Comparison of ENCODE assay signal across 13 cellular contexts in genomic region chr9:31153250-31153840, GRCh38.
DNase-seq lines count a peak whose midpoint lies in the region; ATAC-seq and TF ChIP-seq lines count a peak whose summit lies in the region.
"Had no signal": no experiment of that assay in that cellular context is flagged by ENCODE, and none has a peak within 500 bp of the region (broad histone marks: within the 10 kb centered on the region; RNA-seq: fewer than 3 reads in every experiment).

No MANE protein-coding gene starts in this region.

- no peaks in the 10 kb centered on the region for H3K9me2 ChIP-seq in SK-N-SH

- no peak overlapping the region for H3K9ac ChIP-seq in SK-N-SH

- no peak overlapping the region for H3K4me3 Mint-ChIP-seq in activated CD8-positive, alpha-beta T cell treated with anti-CD3 and anti-CD28 coated beads for 36 hours
- H3K4me3 Mint-ChIP-seq in activated CD8-positive, alpha-beta T cell treated with anti-CD3 and anti-CD28 coated beads, Interleukin-2, amount 10 ng/mL, durations not matched to agents 7 days and 5 days, result no peak overlapping the region
- no peak overlapping the region for H3K4me3 Mint-ChIP-seq in stimulated activated naive CD8-positive, alpha-beta T cell treated with anti-CD3 and anti-CD28 coated beads, Interleukin-15, amount 100 ng/mL, for 72 hours
- H3K4me3 Mint-ChIP-seq: endodermal cell had no signal

- TF ChIP-seq RAD21 in SK-N-SH (IDR thresholded peaks at IDR 0.05; ENCODE audit: low read length), result no peak

- no peaks in the 10 kb centered on the region for H3K27me3 Mint-ChIP-seq in activated CD8-positive, alpha-beta T cell treated with anti-CD3 and anti-CD28 coated beads for 36 hours
- H3K27me3 Mint-ChIP-seq in activated CD8-positive, alpha-beta T cell treated with anti-CD3 and anti-CD28 coated beads, Interleukin-2, amount 10 ng/mL, durations not matched to agents 7 days and 5 days (ENCODE audit: low read depth), result no peaks in the 10 kb centered on the region
- H3K27me3 Mint-ChIP-seq in stimulated activated naive CD8-positive, alpha-beta T cell treated with anti-CD3 and anti-CD28 coated beads, Interleukin-15, amount 100 ng/mL, for 72 hours, result no peaks in the 10 kb centered on the region

- CTCF ChIA-PET in activated CD8-positive, alpha-beta T cell treated with anti-CD3 and anti-CD28 coated beads for 36 hours (lab: Charles Lee), result no interaction called here
- CTCF ChIA-PET in activated CD8-positive, alpha-beta T cell treated with anti-CD3 and anti-CD28 coated beads, Interleukin-2, amount 10 ng/mL, durations not matched to agents 7 days and 5 days (lab: Charles Lee), result no interaction called here
- CTCF ChIA-PET in SK-N-SH (lab: Yijun Ruan, JAX), result interaction anchor here (1.5 kb wide), 1 partner anchor 13 kb away, joined by 3 read pairs; no protein-coding TSS in a partner anchor

- H3K27ac ChIP-seq in SK-N-SH (ENCODE audit: low read depth in 2 of 2, low read length in 1 of 2), result no peak overlapping the region
- H3K27ac ChIP-seq: A549 had no signal

- H3K36me3 Mint-ChIP-seq in activated CD8-positive, alpha-beta T cell treated with anti-CD3 and anti-CD28 coated beads for 36 hours (ENCODE audit: low read depth), result no peaks in the 10 kb centered on the region
- no peaks in the 10 kb centered on the region for H3K36me3 Mint-ChIP-seq in activated CD8-positive, alpha-beta T cell treated with anti-CD3 and anti-CD28 coated beads, Interleukin-2, amount 10 ng/mL, durations not matched to agents 7 days and 5 days (ENCODE audit: low read depth)

- no peaks in the 10 kb centered on the region for H3K27me3 ChIP-seq in SK-N-SH (ENCODE audit: insufficient read depth)
- H3K27me3 ChIP-seq: MG63 had no signal

- no peak overlapping the region for H3K4me3 ChIP-seq in SK-N-SH (ENCODE audit: low read depth in 2 of 2, low read length in 1 of 2)
- H3K4me3 ChIP-seq: A549, MG63, mucosa of descending colon had no signal

- TF ChIP-seq CTCF in activated CD8-positive, alpha-beta T cell treated with anti-CD3 and anti-CD28 coated beads for 36 hours (IDR thresholded peaks at IDR 0.05), result no peak
- no peak for TF ChIP-seq CTCF in SK-N-SH (IDR thresholded peaks at IDR 0.05)

- H3K4me1 ChIP-seq in SK-N-SH (ENCODE audit: control insufficient read depth in 1 of 2, insufficient read depth in 2 of 2, low read depth in 1 of 2, low read length in 1 of 2), result no peaks in the 10 kb centered on the region; a peak in 1 of 4 replicates
- H3K4me1 ChIP-seq: A549 had no signal

- no peak overlapping the region for H3K27ac Mint-ChIP-seq in activated CD8-positive, alpha-beta T cell treated with anti-CD3 and anti-CD28 coated beads for 36 hours
- no peak overlapping the region for H3K27ac Mint-ChIP-seq in activated CD8-positive, alpha-beta T cell treated with anti-CD3 and anti-CD28 coated beads, Interleukin-2, amount 10 ng/mL, durations not matched to agents 7 days and 5 days
- H3K27ac Mint-ChIP-seq in stimulated activated naive CD8-positive, alpha-beta T cell treated with anti-CD3 and anti-CD28 coated beads, Interleukin-15, amount 100 ng/mL, for 72 hours, result no peak overlapping the region
- H3K27ac Mint-ChIP-seq: endodermal cell had no signal

- H2AFZ ChIP-seq in SK-N-SH (ENCODE audit: low read depth), result no peak overlapping the region

- POLR2A ChIA-PET in activated CD8-positive, alpha-beta T cell treated with anti-CD3 and anti-CD28 coated beads for 36 hours (lab: Charles Lee), result no interaction called here
- POLR2A ChIA-PET in activated CD8-positive, alpha-beta T cell treated with anti-CD3 and anti-CD28 coated beads, Interleukin-2, amount 10 ng/mL, durations not matched to agents 7 days and 5 days (lab: Charles Lee), result no interaction called here
- POLR2A ChIA-PET in SK-N-SH (lab: Yijun Ruan, JAX), result no interaction called here

- no peaks in the 10 kb centered on the region for H3F3A ChIP-seq in SK-N-SH (replicated peaks; ENCODE audit: insufficient read depth)

- no peak overlapping the region for H3K4me2 ChIP-seq in SK-N-SH
- H3K4me2 ChIP-seq: A549 had no signal

- WGBS in SK-N-SH (ENCODE audit: low lambda C conversion rate), result 36% methylated on average over 2 of the region's 2 CpGs

- peak; percentile 37 for ATAC-seq in activated CD8-positive, alpha-beta T cell treated with anti-CD3 and anti-CD28 coated beads for 36 hours
- ATAC-seq in activated CD8-positive, alpha-beta T cell treated with anti-CD3 and anti-CD28 coated beads, Interleukin-2, amount 10 ng/mL, durations not matched to agents 7 days and 5 days, result no peak
- peak; percentile 85 for ATAC-seq in HG03066 (IDR thresholded peaks at IDR 0.05; ENCODE audit: low read depth, unreplicated experiment)
- peak; percentile 86 for ATAC-seq in stimulated activated naive CD8-positive, alpha-beta T cell treated with anti-CD3 and anti-CD28 coated beads, Interleukin-15, amount 100 ng/mL, for 72 hours
- ATAC-seq: A549, mucosa of descending colon had no signal

- no peaks in the 10 kb centered on the region for H4K20me1 ChIP-seq in SK-N-SH (ENCODE audit: insufficient read depth)

- H3K9me3 ChIP-seq in SK-N-SH, result no peaks in the 10 kb centered on the region
- H3K9me3 ChIP-seq: A549, MG63, mucosa of descending colon had no signal

- no peaks in the 10 kb centered on the region for H3K9me3 Mint-ChIP-seq in activated CD8-positive, alpha-beta T cell treated with anti-CD3 and anti-CD28 coated beads for 36 hours
- no peaks in the 10 kb centered on the region for H3K9me3 Mint-ChIP-seq in activated CD8-positive, alpha-beta T cell treated with anti-CD3 and anti-CD28 coated beads, Interleukin-2, amount 10 ng/mL, durations not matched to agents 7 days and 5 days (ENCODE audit: insufficient read depth)
- peaks cover 0 to 14% of the 10 kb centered on the region in 2 donors for H3K9me3 Mint-ChIP-seq in stimulated activated naive CD8-positive, alpha-beta T cell treated with anti-CD3 and anti-CD28 coated beads, Interleukin-15, amount 100 ng/mL, for 72 hours

- no peaks in the 10 kb centered on the region for H3K36me3 ChIP-seq in SK-N-SH (replicated peaks in 1 of 2; ENCODE audit: control insufficient read depth in 1 of 2, insufficient read depth in 2 of 2, low read length in 1 of 2)
- H3K36me3 ChIP-seq: MG63 had no signal

- H3K79me2 ChIP-seq in SK-N-SH (ENCODE audit: insufficient read depth), result no peaks in the 10 kb centered on the region

- no peak for TF ChIP-seq EP300 in SK-N-SH (IDR thresholded peaks at IDR 0.05; ENCODE audit: borderline replicate concordance in 1 of 2, low read depth in 1 of 2, low read length in 1 of 2)

- H3K4me1 Mint-ChIP-seq in activated CD8-positive, alpha-beta T cell treated with anti-CD3 and anti-CD28 coated beads for 36 hours (ENCODE audit: low read depth), result peaks cover 6% of the 10 kb centered on the region
- H3K4me1 Mint-ChIP-seq in activated CD8-positive, alpha-beta T cell treated with anti-CD3 and anti-CD28 coated beads, Interleukin-2, amount 10 ng/mL, durations not matched to agents 7 days and 5 days (ENCODE audit: low read depth), result peaks cover 3% of the 10 kb centered on the region
- H3K4me1 Mint-ChIP-seq in stimulated activated naive CD8-positive, alpha-beta T cell treated with anti-CD3 and anti-CD28 coated beads, Interleukin-15, amount 100 ng/mL, for 72 hours, result peaks cover 9% of the 10 kb centered on the region
- H3K4me1 Mint-ChIP-seq: endodermal cell had no signal

- intact Hi-C loops in activated CD8-positive, alpha-beta T cell treated with anti-CD3 and anti-CD28 coated beads for 36 hours (cut with micrococcal nuclease), result no loop called here

- DNase-seq in activated CD8-positive, alpha-beta T cell treated with anti-CD3 and anti-CD28 coated beads for 36 hours, result no peak
- no peak for DNase-seq in activated CD8-positive, alpha-beta T cell treated with anti-CD3 and anti-CD28 coated beads, Interleukin-2, amount 10 ng/mL, durations not matched to agents 7 days and 5 days
- no peak for DNase-seq in SK-N-SH
- DNase-seq in stimulated activated naive CD8-positive, alpha-beta T cell treated with anti-CD3 and anti-CD28 coated beads, Interleukin-15, amount 100 ng/mL, for 72 hours, result no peak
- no peak for DNase-seq in NCI-H2107 (lab: John Stamatoyannopoulos, UW)
- DNase-seq in activated effector memory CD4-positive, alpha-beta T cell treated with anti-CD3 and anti-CD28 coated beads, Interleukin-2, amount 50 U/mL, for 16 hours, result no peak
- DNase-seq in NCI-H524 treated with DMSO at 0.1 percent for 48 hours (lab: John Stamatoyannopoulos, UW), result no peak
- DNase-seq: endodermal cell, MG63, mucosa of descending colon, NCI-H526 had no signal

TF ChIP-seq in SK-N-SH, 30 proteins besides CTCF, POLR2A, EP300 and RAD21:
- 0 out of 2 replicates have a peak, but pooled peaks have one; percentile 7 for TF ChIP-seq JUND (IDR thresholded peaks at IDR 0.05)
- no peak; the same call in 1 of the 2 replicates for TF ChIP-seq FOSL2 (IDR thresholded peaks at IDR 0.05; ENCODE audit: borderline replicate concordance, low read depth)
- TF ChIP-seq FOXJ3 (CRISPR knock-in tag; IDR thresholded peaks at IDR 0.05), result no peak
- TF ChIP-seq MAX (IDR thresholded peaks at IDR 0.05; ENCODE audit: low read depth), result no peak
- TF ChIP-seq SIN3A (IDR thresholded peaks at IDR 0.05; ENCODE audit: borderline replicate concordance, low read depth, low read length), result no peak
- 0 out of 2 replicates have a peak, but pooled peaks have one; percentile 14 for TF ChIP-seq PBX3 (IDR thresholded peaks at IDR 0.05)
